ENCODE assay signal across 14 cellular contexts in genomic region chr2:127275356-127275755, GRCh38.
"Had no signal": no experiment of that assay in that cellular context is flagged by ENCODE, and none has a peak within 500 bp of the region (broad histone marks: within the 10 kb centered on the region; RNA-seq: fewer than 3 reads in every experiment).

No MANE protein-coding gene starts in this region.

- H3K27ac Mint-ChIP-seq: nephron had no signal

- H3K4me3 Mint-ChIP-seq: nephron had no signal

- DNase-seq: activated CD4-positive, alpha-beta T cell treated with anti-CD3 and anti-CD28 coated beads, Interleukin-2, amount 50 U/mL, for 1 hour; activated CD4-positive, CD25-positive, alpha-beta regulatory T cell; activated T-cell treated with anti-CD3 and anti-CD28 coated beads, Interleukin-2, amount 50 U/mL, for 1 hour; body of pancreas; central memory CD4-positive, alpha-beta T cell; mammary epithelial cell; mucosa of descending colon; ovary; SK-N-SH; stimulated activated CD4-positive, alpha-beta T cell treated with anti-CD3 and anti-CD28 coated beads, Interleukin-15, amount 100 ng/mL, for 24 hours; stimulated activated CD4-positive, alpha-beta T cell treated with anti-CD3 and anti-CD28 coated beads, Interleukin-4, amount 100 ng/mL, for 24 hours; T-helper 1 cell; thyroid gland had no signal

- ATAC-seq: body of pancreas, mucosa of descending colon had no signal

- H3K4me1 Mint-ChIP-seq: nephron had no signal
